Comparison of ENCODE assay signal across 10 cellular contexts in the genomic region with DNA sequence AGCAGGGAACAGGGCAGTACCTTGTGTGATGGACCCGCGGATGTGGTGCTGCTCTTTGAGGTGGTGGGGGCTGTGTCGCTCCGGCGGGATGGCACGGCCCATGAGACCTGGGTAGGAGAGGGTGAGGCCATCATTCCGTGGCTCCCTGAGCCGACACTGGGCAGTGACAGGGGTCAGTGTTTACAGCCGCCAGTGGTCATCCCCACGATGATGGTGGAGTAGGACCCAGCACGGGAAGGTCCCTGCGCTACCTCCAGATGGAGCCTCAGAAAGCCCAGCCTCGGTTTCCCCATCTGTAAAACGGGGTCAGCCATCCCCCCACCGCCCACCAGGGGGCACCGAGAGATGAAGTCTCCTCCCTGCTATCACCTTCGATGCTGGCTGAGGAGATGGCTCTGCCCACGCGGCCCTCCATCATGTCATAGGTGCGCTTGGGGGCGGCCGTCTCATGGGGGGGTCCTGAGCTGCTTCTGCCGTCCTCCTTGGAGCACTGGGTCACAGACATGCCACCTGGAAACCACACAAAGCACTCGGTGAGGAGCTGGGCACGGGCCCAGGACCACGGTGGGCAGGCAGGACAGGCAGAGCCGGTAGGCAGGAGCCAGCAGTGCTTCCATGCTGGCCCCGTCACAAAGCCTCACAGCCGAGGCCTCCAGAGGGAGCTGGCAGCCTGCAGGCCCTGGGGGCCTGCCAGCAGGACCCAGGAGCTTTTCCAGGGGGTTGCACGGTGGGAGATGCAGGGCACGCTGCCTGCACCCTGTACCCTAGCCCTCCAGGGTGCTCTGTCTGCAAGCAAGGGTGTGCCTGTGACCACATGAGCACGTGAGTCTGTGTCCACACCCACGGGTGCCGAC. TPM values are rescaled to one million over a fixed set of nuclear protein-coding genes. Genes with fewer than 3 reads are reported as not detected.
DNase-seq lines count a peak whose midpoint lies in the region; ATAC-seq, FAIRE-seq and TF ChIP-seq lines count a peak whose summit lies in the region.
"Had no signal": no experiment of that assay in that cellular context is flagged by ENCODE, and none has a peak within 500 bp of the region (broad histone marks: within the 10 kb centered on the region; RNA-seq: fewer than 3 reads in every experiment).

No MANE protein-coding gene starts in this region.

- ATAC-seq in GM21447 (IDR thresholded peaks at IDR 0.05; ENCODE audit: unreplicated experiment) (no peak), HG02610 (IDR thresholded peaks at IDR 0.05; ENCODE audit: unreplicated experiment) (no peak)
- ATAC-seq: T-helper 17 cell had no signal

- H3K36me3 Mint-ChIP-seq in CD14-positive monocyte (peaks cover 77 to 98% of the 10 kb centered on the region in 2 donors), neural crest cell (ENCODE audit: low read depth) (peaks cover 3% of the 10 kb centered on the region)

- TF ChIP-seq POLR2A in NB4 (IDR thresholded peaks at IDR 0.05; ENCODE audit: extremely low read depth, insufficient read length) (no peak), H54 (IDR thresholded peaks at IDR 0.05; ENCODE audit: low read depth, low read length) (no peak)

- H3K9me3 Mint-ChIP-seq in CD14-positive monocyte (no peaks in the 10 kb centered on the region), neural crest cell (no peaks in the 10 kb centered on the region)
- H3K9me3 Mint-ChIP-seq: stimulated activated naive CD8-positive, alpha-beta T cell treated with anti-CD3 and anti-CD28 coated beads, Interleukin-15, Interleukin-2, amounts not matched to agents 100 ng/mL and 50 ng/mL, for 24 hours had no signal

- H3K4me3 ChIP-seq in NB4 (ENCODE audit: low read depth, low read length) = no peak overlapping the region
- no peak overlapping the region for H3K4me3 ChIP-seq in astrocyte of the spinal cord (ENCODE audit: low read depth, low read length)

- peaks cover 2% of the 10 kb centered on the region for H3K4me1 Mint-ChIP-seq in CD14-positive monocyte
- peaks cover 7% of the 10 kb centered on the region for H3K4me1 Mint-ChIP-seq in neural crest cell
- H3K4me1 Mint-ChIP-seq: T-helper 17 cell had no signal

- FAIRE-seq in H54 (lab: Jason Lieb, UNC) = no peak

- peak overlapping the region in 2 of 7 donors; percentile 49 to 76 for H3K27ac Mint-ChIP-seq in CD14-positive monocyte
- no peak overlapping the region for H3K27ac Mint-ChIP-seq in neural crest cell (ENCODE audit: unreplicated experiment)
- H3K27ac Mint-ChIP-seq: stimulated activated naive CD8-positive, alpha-beta T cell treated with anti-CD3 and anti-CD28 coated beads, Interleukin-15, Interleukin-2, amounts not matched to agents 100 ng/mL and 50 ng/mL, for 24 hours; T-helper 17 cell had no signal

- DNase-seq in CD14-positive monocyte (ENCODE audit: low spot score) (no peak), NB4 (ENCODE audit: low read depth) (no peak), astrocyte of the spinal cord (ENCODE audit: low read depth, low spot score) (no peak), neural crest cell (ENCODE audit: low read depth, low spot score) (peak; percentile 19), NCI-H2196 treated with DMSO at 0.1 percent for 48 hours (lab: John Stamatoyannopoulos, UW; ENCODE audit: unreplicated experiment) (no peak), H54 (ENCODE audit: insufficient read length, low spot score) (no peak)

- in situ Hi-C loops in astrocyte of the spinal cord (cut with HindIII; ENCODE audit: low sequenced_read_pairs) = no loop called here

- TF ChIP-seq CTCF in CD14-positive monocyte (IDR thresholded peaks at IDR 0.05) (peak; percentile 67), NB4 (IDR thresholded peaks at IDR 0.05; ENCODE audit: low read depth, low read length) (peak; percentile 72), astrocyte of the spinal cord (IDR thresholded peaks at IDR 0.05; ENCODE audit: low read depth, low read length) (peak; percentile 52), neural crest cell (conservative IDR thresholded peaks at IDR 0.05) (peak; percentile 63)

- H3K27me3 Mint-ChIP-seq in CD14-positive monocyte (ENCODE audit: low read depth in 3 of 3) (no peaks in the 10 kb centered on the region), neural crest cell (ENCODE audit: low read depth) (no peaks in the 10 kb centered on the region)
- H3K27me3 Mint-ChIP-seq: stimulated activated naive CD8-positive, alpha-beta T cell treated with anti-CD3 and anti-CD28 coated beads, Interleukin-15, Interleukin-2, amounts not matched to agents 100 ng/mL and 50 ng/mL, for 24 hours; T-helper 17 cell had no signal

- H3K4me3 Mint-ChIP-seq in CD14-positive monocyte (no peak overlapping the region), neural crest cell (no peak overlapping the region)
- H3K4me3 Mint-ChIP-seq: stimulated activated naive CD8-positive, alpha-beta T cell treated with anti-CD3 and anti-CD28 coated beads, Interleukin-15, Interleukin-2, amounts not matched to agents 100 ng/mL and 50 ng/mL, for 24 hours; T-helper 17 cell had no signal

- intact Hi-C loops in CD14-positive monocyte (cut with micrococcal nuclease) = no loop called here

RNA-seq across cellular contexts. Expression of gene RFLNA, which starts 53.1 kb away (rescaled TPM):
- not detected for polyA plus RNA-seq in CD14-positive monocyte
- 2.1 and 2.8 TPM in 2 replicates for total RNA-seq in neural crest cell
- total RNA-seq: T-helper 17 cell had no signal
